Comparison of ENCODE assay signal across 18 cellular contexts in genomic region chr1:219506337-219506944, GRCh38.
"Had no signal": no experiment of that assay in that cellular context is flagged by ENCODE, and none has a peak within 500 bp of the region (broad histone marks: within the 10 kb centered on the region; RNA-seq: fewer than 3 reads in every experiment).

No MANE protein-coding gene starts in this region.

- H3K27me3 ChIP-seq: ascending aorta, heart left ventricle, left lung, spleen, upper lobe of left lung had no signal

- DNase-seq: activated CD4-positive, alpha-beta T cell treated with anti-CD3 and anti-CD28 coated beads, Interleukin-2, amount 50 U/mL, for 48 hours; activated naive CD4-positive, alpha-beta T cell treated with anti-CD3 and anti-CD28 coated beads for 36 hours; activated naive CD8-positive, alpha-beta T cell treated with anti-CD3 and anti-CD28 coated beads, Interleukin-2, amount 50 U/mL, for 24 hours; dermis blood vessel endothelial cell; effector memory CD8-positive, alpha-beta T cell; foreskin melanocyte; heart left ventricle; left lung; mammary epithelial cell; natural killer cell; spleen; upper lobe of left lung had no signal

- H3K27ac Mint-ChIP-seq: activated naive CD4-positive, alpha-beta T cell treated with anti-CD3 and anti-CD28 coated beads for 36 hours; activated naive CD8-positive, alpha-beta T cell treated with anti-CD3 and anti-CD28 coated beads, Interleukin-2, amount 50 U/mL, for 24 hours; activated T-helper 17 cell treated with anti-CD3 and anti-CD28 coated beads, Interleukin-2, amount 50 U/mL, for 72 hours; effector memory CD8-positive, alpha-beta T cell; natural killer cell; stimulated activated naive CD8-positive, alpha-beta T cell treated with anti-CD3 and anti-CD28 coated beads, Interleukin-15, Interleukin-2, amounts not matched to agents 100 ng/mL and 50 ng/mL, for 24 hours had no signal

- H3K4me1 Mint-ChIP-seq: activated naive CD8-positive, alpha-beta T cell treated with anti-CD3 and anti-CD28 coated beads, Interleukin-2, amount 50 U/mL, for 24 hours; activated T-helper 17 cell treated with anti-CD3 and anti-CD28 coated beads, Interleukin-2, amount 50 U/mL, for 72 hours; natural killer cell had no signal

- ATAC-seq: activated CD4-positive, CD25-positive, alpha-beta regulatory T cell treated with anti-CD3 and anti-CD28 coated beads, Interleukin-2, amount 50 U/mL, for 24 hours; activated naive CD8-positive, alpha-beta T cell treated with anti-CD3 and anti-CD28 coated beads, Interleukin-2, amount 50 U/mL, for 24 hours; activated T-helper 17 cell treated with anti-CD3 and anti-CD28 coated beads, Interleukin-2, amount 50 U/mL, for 72 hours; effector memory CD8-positive, alpha-beta T cell; heart left ventricle; left lung; natural killer cell; sciatic nerve had no signal

- H3K36me3 Mint-ChIP-seq: natural killer cell had no signal

- H3K9me3 ChIP-seq: ascending aorta, heart left ventricle, left lung, spleen, upper lobe of left lung had no signal

- H3K36me3 ChIP-seq: ascending aorta, heart left ventricle, left lung, spleen, upper lobe of left lung had no signal

- H3K4me3 ChIP-seq: ascending aorta, heart left ventricle, left lung, spleen, upper lobe of left lung had no signal

- FAIRE-seq: keratinocyte had no signal

- H3K27ac ChIP-seq: ascending aorta, left lung, spleen, upper lobe of left lung had no signal

- H3K27me3 Mint-ChIP-seq: effector memory CD8-positive, alpha-beta T cell; stimulated activated naive CD8-positive, alpha-beta T cell treated with anti-CD3 and anti-CD28 coated beads, Interleukin-15, Interleukin-2, amounts not matched to agents 100 ng/mL and 50 ng/mL, for 24 hours had no signal

- H3K4me3 Mint-ChIP-seq: activated naive CD4-positive, alpha-beta T cell treated with anti-CD3 and anti-CD28 coated beads for 36 hours; activated naive CD8-positive, alpha-beta T cell treated with anti-CD3 and anti-CD28 coated beads, Interleukin-2, amount 50 U/mL, for 24 hours; activated T-helper 17 cell treated with anti-CD3 and anti-CD28 coated beads, Interleukin-2, amount 50 U/mL, for 72 hours; effector memory CD8-positive, alpha-beta T cell; natural killer cell; stimulated activated naive CD8-positive, alpha-beta T cell treated with anti-CD3 and anti-CD28 coated beads, Interleukin-15, Interleukin-2, amounts not matched to agents 100 ng/mL and 50 ng/mL, for 24 hours had no signal

- H3K4me1 ChIP-seq: ascending aorta, left lung, spleen, upper lobe of left lung had no signal

- H3K9me3 Mint-ChIP-seq: activated naive CD4-positive, alpha-beta T cell treated with anti-CD3 and anti-CD28 coated beads for 36 hours; activated T-helper 17 cell treated with anti-CD3 and anti-CD28 coated beads, Interleukin-2, amount 50 U/mL, for 72 hours; effector memory CD8-positive, alpha-beta T cell; stimulated activated naive CD8-positive, alpha-beta T cell treated with anti-CD3 and anti-CD28 coated beads, Interleukin-15, Interleukin-2, amounts not matched to agents 100 ng/mL and 50 ng/mL, for 24 hours had no signal
